8 cellular contexts compared by ENCODE assay signal in genomic region chr1:107965112-107965991, GRCh38. TPM values are rescaled to one million over a fixed set of nuclear protein-coding genes. Genes with fewer than 3 reads are reported as not detected.
A peak's percentile ranks its signal among the peaks of the same experiment; 100 is the strongest.
DNase-seq lines count a peak whose midpoint lies in the region; ATAC-seq and TF ChIP-seq lines count a peak whose summit lies in the region.

TSS of gene VAV3 (minus strand) at chr1:107965180. CDS start at chr1:107964869, 311 bp downstream.

- H3K36me3 ChIP-seq in right atrium auricular region (no peaks in the 10 kb centered on the region), uterus (no peaks in the 10 kb centered on the region)

- H3K9me3 ChIP-seq in right atrium auricular region (no peaks in the 10 kb centered on the region), uterus (no peaks in the 10 kb centered on the region)

- no peaks in the 10 kb centered on the region for H3K27me3 ChIP-seq in right atrium auricular region
- no peaks in the 10 kb centered on the region for H3K27me3 ChIP-seq in uterus

- peak; percentile 27 for TF ChIP-seq CTCF in astrocyte of the cerebellum (IDR thresholded peaks at IDR 0.05; ENCODE audit: low read depth, low read length, missing control alignments)
- peak in 1 of 2 donors; percentile 37 for TF ChIP-seq CTCF in right atrium auricular region (IDR thresholded peaks at IDR 0.05)
- TF ChIP-seq CTCF in uterus (IDR thresholded peaks at IDR 0.05): no peak

- H3K27ac ChIP-seq in right atrium auricular region: peak within 1 kb of the TSS; percentile 55 to 63
- peak within 1 kb of the TSS in 1 of 2 donors; percentile 54 for H3K27ac ChIP-seq in uterus

- ATAC-seq in GM18858 (IDR thresholded peaks at IDR 0.05; ENCODE audit: unreplicated experiment): no peak

- H3K4me3 ChIP-seq in astrocyte of the cerebellum (ENCODE audit: low read depth, low read length): peak within 1 kb of the TSS; percentile 41
- H3K4me3 ChIP-seq in right atrium auricular region: peak within 1 kb of the TSS; percentile 40 to 62
- peak within 1 kb of the TSS; percentile 4 to 21 for H3K4me3 ChIP-seq in uterus

- peak; percentile 42 for DNase-seq in DMS153 treated with DMSO at 0.1 percent for 48 hours (lab: John Stamatoyannopoulos, UW; ENCODE audit: unreplicated experiment)
- DNase-seq in Kasumi-1 (lab: John Stamatoyannopoulos, UW): peak; percentile 81 to 87
- DNase-seq in T-helper 1 cell: peak; percentile 7 to 52 (median 17)
- DNase-seq in astrocyte of the cerebellum (ENCODE audit: low read depth): peak; percentile 35
- DNase-seq in right atrium auricular region (ENCODE audit: low spot score): peak; percentile 86
- peak; percentile 42 to 92 (median 64) for DNase-seq in posterior cingulate gyrus
- DNase-seq in uterus: peak; percentile 19 to 30

- no peak for TF ChIP-seq POLR2A in uterus (IDR thresholded peaks at IDR 0.05)

- peaks cover 0 to 8% of the 10 kb centered on the region in 2 donors for H3K4me1 ChIP-seq in right atrium auricular region
- no peaks in the 10 kb centered on the region for H3K4me1 ChIP-seq in uterus

- intact Hi-C loops in posterior cingulate gyrus (cut with DNase I): loop anchor here (10.0 kb wide), 1 partner anchor 181 kb away; no protein-coding TSS in a partner anchor
- intact Hi-C loops in uterus (cut with DNase I; ENCODE audit: low total_unique reads): no loop called here

- in situ Hi-C loops in astrocyte of the cerebellum (cut with HindIII; ENCODE audit: low sequenced_read_pairs): no loop called here

RNA-seq across cellular contexts. Expression of gene VAV3, which starts in this region (rescaled TPM):
- total RNA-seq in right atrium auricular region (1 to 10 TPM; 2.0 to 2.8 TPM), uterus (10 to 100 TPM in 2 of 4 donors, 1 to 10 TPM in 1, under 1 TPM in 1; 0.88 to 22.5 (median 8.6) TPM)

Comparison
In these comparisons a context has a peak if more than half of its experiments do, and no peak if none do; other contexts are left out.
1. DNase-seq: peak in every context shown above with its lines; median percentile 86 in right atrium auricular region; 84 in Kasumi-1; 64 in posterior cingulate gyrus; 42 in DMS153 treated with DMSO at 0.1 percent for 48 hours; 35 in astrocyte of the cerebellum; 24 in uterus; 17 in T-helper 1 cell.